ENCODE assay signal across 1 cellular context in the genomic region with DNA sequence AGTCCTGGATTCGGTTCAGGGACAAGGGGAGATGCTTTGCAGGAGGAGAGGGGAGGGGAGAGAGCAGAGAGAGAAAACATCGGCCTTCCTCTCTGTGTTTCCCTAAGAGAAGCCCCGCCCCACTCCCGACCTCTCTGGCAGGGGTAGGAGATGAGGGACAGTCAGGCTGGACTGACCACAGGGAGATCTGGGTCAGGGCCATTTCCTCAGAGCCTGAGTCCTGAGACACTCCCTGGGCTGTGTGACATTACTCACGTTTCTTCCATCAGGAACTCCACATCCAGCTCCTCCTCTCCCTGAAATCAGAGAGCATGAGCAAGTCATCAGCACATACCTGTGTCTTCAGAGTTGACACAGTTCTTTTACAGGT.
TF ChIP-seq lines count a peak whose summit lies in the region.

No MANE protein-coding gene starts in this region.

TF ChIP-seq in IMR-90, 13 proteins besides CTCF, POLR2A, EP300 and RAD21 (continued from another document):
- TF ChIP-seq NFE2L2 (IDR thresholded peaks at IDR 0.05; ENCODE audit: low read depth, low read length), result no peak
- TF ChIP-seq, protein P1, sequence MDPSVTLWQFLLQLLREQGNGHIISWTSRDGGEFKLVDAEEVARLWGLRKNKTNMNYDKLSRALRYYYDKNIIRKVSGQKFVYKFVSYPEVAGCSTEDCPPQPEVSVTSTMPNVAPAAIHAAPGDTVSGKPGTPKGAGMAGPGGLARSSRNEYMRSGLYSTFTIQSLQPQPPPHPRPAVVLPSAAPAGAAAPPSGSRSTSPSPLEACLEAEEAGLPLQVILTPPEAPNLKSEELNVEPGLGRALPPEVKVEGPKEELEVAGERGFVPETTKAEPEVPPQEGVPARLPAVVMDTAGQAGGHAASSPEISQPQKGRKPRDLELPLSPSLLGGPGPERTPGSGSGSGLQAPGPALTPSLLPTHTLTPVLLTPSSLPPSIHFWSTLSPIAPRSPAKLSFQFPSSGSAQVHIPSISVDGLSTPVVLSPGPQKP (IDR thresholded peaks at IDR 0.05; ENCODE audit: borderline replicate concordance, low read depth, low read length), result no peak
- TF ChIP-seq, protein P2, sequence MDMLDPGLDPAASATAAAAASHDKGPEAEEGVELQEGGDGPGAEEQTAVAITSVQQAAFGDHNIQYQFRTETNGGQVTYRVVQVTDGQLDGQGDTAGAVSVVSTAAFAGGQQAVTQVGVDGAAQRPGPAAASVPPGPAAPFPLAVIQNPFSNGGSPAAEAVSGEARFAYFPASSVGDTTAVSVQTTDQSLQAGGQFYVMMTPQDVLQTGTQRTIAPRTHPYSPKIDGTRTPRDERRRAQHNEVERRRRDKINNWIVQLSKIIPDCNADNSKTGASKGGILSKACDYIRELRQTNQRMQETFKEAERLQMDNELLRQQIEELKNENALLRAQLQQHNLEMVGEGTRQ (IDR thresholded peaks at IDR 0.05; ENCODE audit: low read depth, low read length), result no peak
- TF ChIP-seq BHLHE40 (IDR thresholded peaks at IDR 0.05; ENCODE audit: low read depth, low read length), result no peak
